Comparison of ENCODE assay signal across 30 cellular contexts in genomic region chr12:97612075-97612474, GRCh38.
"Had no signal": no experiment of that assay in that cellular context is flagged by ENCODE, and none has a peak within 500 bp of the region (broad histone marks: within the 10 kb centered on the region; RNA-seq: fewer than 3 reads in every experiment).

No MANE protein-coding gene starts in this region.

- H3K4me1 ChIP-seq: colonic mucosa, esophagus squamous epithelium, foreskin keratinocyte, gastrocnemius medialis, heart left ventricle had no signal

- H3K27me3 ChIP-seq: colonic mucosa, esophagus muscularis mucosa, esophagus squamous epithelium, foreskin keratinocyte, gastrocnemius medialis, gastroesophageal sphincter, hepatocyte had no signal

- DNase-seq: colonic mucosa; cortex of kidney; dermis blood vessel endothelial cell; dorsolateral prefrontal cortex; effector CD4-positive, alpha-beta T cell; effector CD8-positive, alpha-beta T cell; effector memory CD4-positive, alpha-beta T cell; effector memory CD8-positive, alpha-beta T cell; endodermal cell; erythroblast; esophagus squamous epithelium; foreskin fibroblast; foreskin keratinocyte; foreskin melanocyte; gastrocnemius medialis; glutamatergic neuron; head of caudate nucleus; heart left ventricle; heart right ventricle had no signal

- ATAC-seq: effector memory CD8-positive, alpha-beta T cell; esophagus mucosa; foreskin keratinocyte; gastrocnemius medialis; gastroesophageal sphincter; heart left ventricle; heart right ventricle had no signal

- H2AFZ ChIP-seq: hepatocyte had no signal

- H3K79me2 ChIP-seq: hepatocyte had no signal

- H3K27me3 Mint-ChIP-seq: dendritic cell treated with granulocyte-macrophage colony-stimulating factor and Interleukin-4, amounts not matched to agents 40 ng/mL and 50 ng/mL, for 4 days; effector memory CD8-positive, alpha-beta T cell had no signal

- H3K36me3 ChIP-seq: colonic mucosa, esophagus muscularis mucosa, esophagus squamous epithelium, gastrocnemius medialis, gastroesophageal sphincter, heart left ventricle, heart right ventricle had no signal

- H3K4me3 ChIP-seq: colonic mucosa, coronary artery, dorsolateral prefrontal cortex, esophagus muscularis mucosa, esophagus squamous epithelium, gastrocnemius medialis, gastroesophageal sphincter, heart left ventricle, heart right ventricle, hepatocyte had no signal

- H3K4me2 ChIP-seq: hepatocyte had no signal

- H3K4me3 Mint-ChIP-seq: dendritic cell treated with granulocyte-macrophage colony-stimulating factor and Interleukin-4, amounts not matched to agents 40 ng/mL and 50 ng/mL, for 4 days; effector memory CD8-positive, alpha-beta T cell; endodermal cell had no signal

- H3K9me3 ChIP-seq: colonic mucosa, esophagus squamous epithelium, gastrocnemius medialis, gastroesophageal sphincter had no signal

- H3K27ac Mint-ChIP-seq: dendritic cell treated with granulocyte-macrophage colony-stimulating factor and Interleukin-4, amounts not matched to agents 40 ng/mL and 50 ng/mL, for 4 days; effector memory CD8-positive, alpha-beta T cell; endodermal cell had no signal

- FAIRE-seq: colon, endometrium, endothelial cell of umbilical vein, frontal cortex had no signal

- H3K27ac ChIP-seq: colonic mucosa, coronary artery, dorsolateral prefrontal cortex, epithelial cell of prostate, esophagus muscularis mucosa, esophagus squamous epithelium, foreskin keratinocyte, gastrocnemius medialis, gastroesophageal sphincter, heart left ventricle, heart right ventricle, hepatocyte had no signal
